ENCODE assay signal across 8 cellular contexts in the genomic region with DNA sequence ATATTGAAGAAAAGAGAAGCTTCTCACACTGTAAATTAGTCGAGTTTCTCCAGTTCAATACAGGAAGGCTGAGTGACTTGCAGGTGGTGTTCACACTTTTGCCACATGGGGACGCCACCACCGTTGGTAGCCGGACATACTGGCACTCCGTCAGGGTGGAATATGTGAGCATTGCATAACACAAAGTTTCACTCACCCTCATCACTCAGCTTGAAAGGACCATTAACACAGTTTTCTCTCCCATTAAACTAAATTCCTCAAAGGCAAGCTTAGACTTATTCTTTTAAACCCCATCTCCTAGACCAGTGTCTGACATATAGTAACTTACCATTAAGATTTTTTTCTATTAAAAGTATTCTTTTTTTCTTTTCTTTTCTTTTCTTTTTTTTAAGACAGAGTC.
DNase-seq lines count a peak whose midpoint lies in the region; ATAC-seq and TF ChIP-seq lines count a peak whose summit lies in the region.

No MANE protein-coding gene starts in this region.

- no peaks in the 10 kb centered on the region for H3K9me3 ChIP-seq in Peyer's patch
- no peaks in the 10 kb centered on the region for H3K9me3 ChIP-seq in prostate gland

- H3K36me3 Mint-ChIP-seq in activated naive CD8-positive, alpha-beta T cell treated with anti-CD3 and anti-CD28 coated beads, Interleukin-2, amount 10 ng/mL, durations not matched to agents 7 days and 5 days: no peaks in the 10 kb centered on the region

- TF ChIP-seq POLR2A in Peyer's patch (IDR thresholded peaks at IDR 0.05) (no peak), prostate gland (IDR thresholded peaks at IDR 0.05) (no peak)

- H3K27me3 ChIP-seq in Peyer's patch (no peaks in the 10 kb centered on the region), prostate gland (replicated peaks; ENCODE audit: insufficient read depth) (no peaks in the 10 kb centered on the region)

- TF ChIP-seq CTCF in Peyer's patch (IDR thresholded peaks at IDR 0.05) (peak; percentile 30 to 98 (median 87)), prostate gland (IDR thresholded peaks at IDR 0.05) (peak; percentile 69 to 96 (median 87))

- H3K9me3 Mint-ChIP-seq in activated naive CD8-positive, alpha-beta T cell treated with anti-CD3 and anti-CD28 coated beads, Interleukin-2, amount 10 ng/mL, durations not matched to agents 7 days and 5 days: no peaks in the 10 kb centered on the region

- no peak overlapping the region for H3K27ac Mint-ChIP-seq in activated naive CD8-positive, alpha-beta T cell treated with anti-CD3 and anti-CD28 coated beads, Interleukin-2, amount 10 ng/mL, durations not matched to agents 7 days and 5 days

- peak; percentile 8 for DNase-seq in DMS153 treated with DMSO at 0.1 percent for 48 hours (lab: John Stamatoyannopoulos, UW; ENCODE audit: unreplicated experiment)
- peak; percentile 69 for DNase-seq in HS-27A (ENCODE audit: low read depth)
- DNase-seq in Peyer's patch: peak; percentile 38 to 90 (median 88)
- DNase-seq in activated naive CD8-positive, alpha-beta T cell treated with anti-CD3 and anti-CD28 coated beads, Interleukin-2, amount 10 ng/mL, durations not matched to agents 7 days and 5 days: peak; percentile 53
- peak; percentile 84 for DNase-seq in cardiac septum (ENCODE audit: low spot score)
- peak; percentile 67 for DNase-seq in prostate gland (ENCODE audit: low spot score)
- no peak for DNase-seq in effector CD4-positive, alpha-beta T cell

- H3K4me3 ChIP-seq in Peyer's patch (no peak overlapping the region), prostate gland (no peak overlapping the region)

- H3K36me3 ChIP-seq in Peyer's patch (no peaks in the 10 kb centered on the region), prostate gland (no peaks in the 10 kb centered on the region)

- H3K4me1 ChIP-seq in Peyer's patch: peaks cover 0 to 16% (median 6%) of the 10 kb centered on the region in 4 donors
- no peaks in the 10 kb centered on the region for H3K4me1 ChIP-seq in prostate gland (replicated peaks)

- POLR2A ChIA-PET in activated naive CD8-positive, alpha-beta T cell treated with anti-CD3 and anti-CD28 coated beads, Interleukin-2, amount 10 ng/mL, durations not matched to agents 7 days and 5 days (lab: Charles Lee): no interaction called here

- H3K27ac ChIP-seq in Peyer's patch (no peak overlapping the region), prostate gland (no peak overlapping the region)

- intact Hi-C loops in cardiac septum (cut with DNase I) (loop anchor here (5.0 to 10.0 kb wide), 3 partner anchors 149 to 579 kb away; a partner anchor contains a TSS), prostate gland (cut with DNase I) (loop anchor here (5.0 kb wide), 1 partner anchor 152 kb away; a partner anchor contains a TSS)

- WGBS in prostate gland: 4% methylated on average over 5 of the region's 5 CpGs

- peak; percentile 84 for ATAC-seq in GM21360 (IDR thresholded peaks at IDR 0.05; ENCODE audit: unreplicated experiment)
- ATAC-seq in activated naive CD8-positive, alpha-beta T cell treated with anti-CD3 and anti-CD28 coated beads, Interleukin-2, amount 10 ng/mL, durations not matched to agents 7 days and 5 days (ENCODE audit: low read depth): no peak

- H3K27me3 Mint-ChIP-seq in activated naive CD8-positive, alpha-beta T cell treated with anti-CD3 and anti-CD28 coated beads, Interleukin-2, amount 10 ng/mL, durations not matched to agents 7 days and 5 days: peaks cover 5% of the 10 kb centered on the region

- peaks cover 2% of the 10 kb centered on the region for H3K4me1 Mint-ChIP-seq in activated naive CD8-positive, alpha-beta T cell treated with anti-CD3 and anti-CD28 coated beads, Interleukin-2, amount 10 ng/mL, durations not matched to agents 7 days and 5 days

- H3K4me3 Mint-ChIP-seq in activated naive CD8-positive, alpha-beta T cell treated with anti-CD3 and anti-CD28 coated beads, Interleukin-2, amount 10 ng/mL, durations not matched to agents 7 days and 5 days: no peak overlapping the region
